ENCODE assay signal across 8 cellular contexts in the genomic region with DNA sequence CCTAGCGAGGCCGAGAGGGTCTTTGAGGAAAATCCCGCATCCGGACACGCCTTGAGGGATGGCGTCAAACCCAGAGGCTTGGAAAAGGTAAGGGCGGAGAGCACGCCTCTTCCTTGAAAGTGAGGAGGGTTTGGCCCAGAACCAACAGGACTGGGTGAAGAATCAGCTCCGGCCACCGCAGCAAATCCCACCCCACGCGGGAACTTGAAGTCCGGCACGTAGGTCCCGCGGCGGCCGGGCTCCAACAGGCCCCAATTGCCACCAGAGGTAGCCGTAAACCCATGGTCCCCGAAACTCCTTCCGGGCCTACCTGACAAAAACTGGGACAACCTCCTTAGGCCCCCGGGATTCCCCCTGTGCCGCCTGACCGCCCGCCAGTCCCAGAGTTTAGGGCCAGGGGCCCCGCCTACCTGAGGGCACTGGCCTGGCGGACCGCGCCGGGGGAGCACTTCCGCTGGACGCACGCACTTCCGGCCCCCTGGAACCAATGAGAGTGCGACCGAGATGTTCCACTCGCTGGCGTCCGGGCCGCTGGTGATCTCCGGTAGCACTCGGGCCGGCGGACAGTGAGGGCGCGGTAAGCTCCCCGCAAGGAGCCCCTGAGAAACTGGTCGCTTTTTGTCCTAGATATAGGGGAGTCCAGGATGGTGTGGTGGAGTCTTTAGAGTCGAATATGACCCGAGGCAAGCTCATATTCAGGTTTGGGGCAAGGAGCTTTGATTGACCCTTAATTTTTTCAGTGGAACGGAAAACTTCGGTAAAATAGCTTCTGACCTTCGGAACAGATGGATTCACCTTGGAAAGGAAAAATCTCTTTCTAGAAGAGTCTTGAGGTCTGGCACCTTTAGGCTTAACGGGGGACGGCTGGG. TPM values are rescaled to one million over a fixed set of nuclear protein-coding genes. Genes with fewer than 3 reads are reported as not detected.
DNase-seq lines count a peak whose midpoint lies in the region; ATAC-seq and TF ChIP-seq lines count a peak whose summit lies in the region.

A gene (minus strand): TSS at position 453 of the 869 bp plus-strand sequence. CDS start 6,772 bp downstream, outside the sequence.
A gene (plus strand): TSS at position 537 of the 869 bp plus-strand sequence. CDS start 28,599 bp downstream, outside the sequence.

- H3K27ac ChIP-seq in ACC112 (ENCODE audit: low read depth, low read length) (peak within 1 kb of the TSS; percentile 84), WERI-Rb-1 (peak within 1 kb of the TSS; percentile 88), breast epithelium (peak within 1 kb of the TSS; percentile 89 to 95), skin epidermis (peak within 1 kb of the TSS; percentile 67 to 98 (median 91))

- H3K27me3 ChIP-seq in ACC112 (ENCODE audit: insufficient read depth, low read length) (no peaks in the 10 kb centered on the region), WERI-Rb-1 (ENCODE audit: insufficient read depth, low read depth, severe bottlenecking) (no peaks in the 10 kb centered on the region), breast epithelium (no peaks in the 10 kb centered on the region)

- TF ChIP-seq CTCF in WERI-Rb-1 (IDR thresholded peaks at IDR 0.05; ENCODE audit: low read depth, low read length) = no peak
- peak in 1 of 3 donors; percentile 12 for TF ChIP-seq CTCF in breast epithelium (IDR thresholded peaks at IDR 0.05)

- H3K79me2 ChIP-seq in ACC112 (ENCODE audit: control insufficient read depth, insufficient read depth, low read length, unreplicated experiment) = peaks cover 16% of the 10 kb centered on the region

- ATAC-seq in GM18868 (IDR thresholded peaks at IDR 0.05; ENCODE audit: unreplicated experiment) (peak; percentile 93), HG03097 (IDR thresholded peaks at IDR 0.05; ENCODE audit: low FRiP score, unreplicated experiment) (peak; percentile 80)

- DNase-seq in NCI-H2196 treated with DMSO at 0.1 percent for 48 hours (lab: John Stamatoyannopoulos, UW; ENCODE audit: unreplicated experiment) (peak; percentile 87), WERI-Rb-1 (peak; percentile 91), breast epithelium (ENCODE audit: low spot score in 2 of 2) (peak; percentile 84 to 89), iPS-NIHi11 (ENCODE audit: low spot score) (peak; percentile 97)

- peak within 1 kb of the TSS; percentile 79 for H2AFZ ChIP-seq in ACC112 (ENCODE audit: low read length, unreplicated experiment)

- H3K9me3 ChIP-seq in WERI-Rb-1 (ENCODE audit: severe bottlenecking) (no peaks in the 10 kb centered on the region), breast epithelium (no peaks in the 10 kb centered on the region)

- TF ChIP-seq POLR2A in breast epithelium (IDR thresholded peaks at IDR 0.05) = peak; percentile 48

- H3K36me3 ChIP-seq in ACC112 (ENCODE audit: insufficient read depth, low read length) = no peaks in the 10 kb centered on the region
- H3K36me3 ChIP-seq in WERI-Rb-1 = peaks cover 8% of the 10 kb centered on the region; the same call in 1 of the 2 replicates
- H3K36me3 ChIP-seq in breast epithelium = no peaks in the 10 kb centered on the region

- intact Hi-C loops in breast epithelium (cut with DNase I; ENCODE audit: low total_unique reads) = no loop called here

- H3K4me3 ChIP-seq in ACC112 (ENCODE audit: low read depth, low read length) (peak within 1 kb of the TSS; percentile 86), WERI-Rb-1 (ENCODE audit: low read depth, low read length) (peak within 1 kb of the TSS; percentile 76), breast epithelium (peak within 1 kb of the TSS; percentile 65 to 85 (median 77)), skin epidermis (peak within 1 kb of the TSS; percentile 56 to 92 (median 76))

- H3K4me1 ChIP-seq in ACC112 (ENCODE audit: control insufficient read depth, insufficient read depth, low read length, unreplicated experiment) (peaks cover 10% of the 10 kb centered on the region), breast epithelium (no peaks in the 10 kb centered on the region)

RNA-seq across cellular contexts. Expression of the first gene that starts in this region (rescaled TPM):
- total RNA-seq in breast epithelium = 10 to 100 TPM; 22.3 to 29.3 (median 23.7) TPM

RNA-seq across cellular contexts. Expression of the second gene that starts in this region (rescaled TPM):
- total RNA-seq in breast epithelium = 1 to 10 TPM; 6.6 to 8.3 (median 6.9) TPM

Comparison
In these comparisons a context has a peak if more than half of its experiments do, and no peak if none do; other contexts are left out.
1. Peak in every context shown above with its lines: DNase-seq, ATAC-seq, H3K4me3 ChIP-seq and H3K27ac ChIP-seq.